In the genomic region with DNA sequence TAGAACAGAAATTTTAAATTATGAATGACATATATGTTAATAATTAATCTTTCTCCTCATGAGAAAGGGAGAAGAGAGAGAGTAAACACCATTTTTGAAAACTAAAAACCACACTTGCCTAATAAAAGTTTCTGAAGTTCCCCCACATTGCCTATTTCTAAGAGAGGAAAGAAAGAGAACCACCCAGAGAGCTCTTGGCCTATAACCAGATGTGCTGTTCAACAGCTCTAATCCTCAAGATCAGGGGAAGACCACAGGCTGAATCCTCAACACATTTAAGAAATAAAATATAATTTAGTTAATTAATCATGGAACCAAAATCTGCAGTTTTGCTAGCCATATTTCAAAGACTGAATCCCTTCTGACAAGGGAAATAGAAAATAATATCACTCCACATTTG, we compare ENCODE assay signal across 20 cellular contexts. TPM values are rescaled to one million over a fixed set of nuclear protein-coding genes. Genes with fewer than 3 reads are reported as not detected.
"Had no signal": no experiment of that assay in that cellular context is flagged by ENCODE, and none has a peak within 500 bp of the region (broad histone marks: within the 10 kb centered on the region; RNA-seq: fewer than 3 reads in every experiment).

No MANE protein-coding gene starts in this region.

- H3K4me3 Mint-ChIP-seq: activated CD8-positive, alpha-beta memory T cell treated with anti-CD3 and anti-CD28 coated beads, Interleukin-2, amount 10 ng/mL, durations not matched to agents 7 days and 5 days; activated naive CD4-positive, alpha-beta T cell treated with anti-CD3 and anti-CD28 coated beads, Interleukin-2, amount 10 ng/mL, durations not matched to agents 7 days and 5 days; neural progenitor cell had no signal

- H3K9me3 ChIP-seq: adrenal gland, esophagus muscularis mucosa had no signal

- H3K27ac Mint-ChIP-seq: activated CD8-positive, alpha-beta memory T cell treated with anti-CD3 and anti-CD28 coated beads, Interleukin-2, amount 10 ng/mL, durations not matched to agents 7 days and 5 days; activated naive CD4-positive, alpha-beta T cell treated with anti-CD3 and anti-CD28 coated beads, Interleukin-2, amount 10 ng/mL, durations not matched to agents 7 days and 5 days; neural progenitor cell had no signal

- H3K4me1 Mint-ChIP-seq: activated CD8-positive, alpha-beta memory T cell treated with anti-CD3 and anti-CD28 coated beads, Interleukin-2, amount 10 ng/mL, durations not matched to agents 7 days and 5 days; activated naive CD4-positive, alpha-beta T cell treated with anti-CD3 and anti-CD28 coated beads, Interleukin-2, amount 10 ng/mL, durations not matched to agents 7 days and 5 days had no signal

- H3K4me3 ChIP-seq: adrenal gland, coronary artery, esophagus muscularis mucosa, neural progenitor cell, skin epidermis had no signal

- DNase-seq: activated CD4-positive, alpha-beta T cell treated with anti-CD3 and anti-CD28 coated beads for 1 hour; activated CD4-positive, alpha-beta T cell treated with anti-CD3 and anti-CD28 coated beads, Interleukin-2, amount 50 U/mL, for 4 hours; activated CD8-positive, alpha-beta memory T cell treated with anti-CD3 and anti-CD28 coated beads, Interleukin-2, amount 10 ng/mL, durations not matched to agents 7 days and 5 days; activated naive CD4-positive, alpha-beta T cell treated with anti-CD3 and anti-CD28 coated beads, Interleukin-2, amount 10 ng/mL, durations not matched to agents 7 days and 5 days; activated T-cell treated with anti-CD3 and anti-CD28 coated beads, Interleukin-2, amount 50 U/mL, for 1 hour; adrenal gland; central memory CD4-positive, alpha-beta T cell; foreskin melanocyte; head of caudate nucleus; retina; stimulated activated CD4-positive, alpha-beta T cell treated with anti-CD3 and anti-CD28 coated beads, Interleukin-4, amount 100 ng/mL, for 24 hours; stimulated activated naive CD4-positive, alpha-beta T cell; trophoblast cell had no signal

- H3K4me1 ChIP-seq: adrenal gland, neural progenitor cell, parathyroid adenoma had no signal

- H3K36me3 Mint-ChIP-seq: activated CD8-positive, alpha-beta memory T cell treated with anti-CD3 and anti-CD28 coated beads, Interleukin-2, amount 10 ng/mL, durations not matched to agents 7 days and 5 days; activated naive CD4-positive, alpha-beta T cell treated with anti-CD3 and anti-CD28 coated beads, Interleukin-2, amount 10 ng/mL, durations not matched to agents 7 days and 5 days; neural progenitor cell had no signal

- ATAC-seq: activated CD8-positive, alpha-beta memory T cell treated with anti-CD3 and anti-CD28 coated beads, Interleukin-2, amount 10 ng/mL, durations not matched to agents 7 days and 5 days had no signal

- H3K9me3 Mint-ChIP-seq: activated naive CD4-positive, alpha-beta T cell treated with anti-CD3 and anti-CD28 coated beads, Interleukin-2, amount 10 ng/mL, durations not matched to agents 7 days and 5 days; neural progenitor cell had no signal

- H3K27ac ChIP-seq: adrenal gland, coronary artery, esophagus muscularis mucosa, neural progenitor cell, parathyroid adenoma, VCaP had no signal

- H3K36me3 ChIP-seq: adrenal gland, esophagus muscularis mucosa, neural progenitor cell had no signal

RNA-seq across cellular contexts. Expression of a gene that starts 11.9 kb away (rescaled TPM):
- total RNA-seq: activated CD8-positive, alpha-beta memory T cell treated with anti-CD3 and anti-CD28 coated beads, Interleukin-2, amount 10 ng/mL, durations not matched to agents 7 days and 5 days; T-helper 1 cell treated with Interleukin-12 subunit alpha and Interleukin-12 subunit beta and Interleukin-4 antibody, amounts not matched to agents 30 ng/mL and 1 ng/mL, for 36 hours had no signal
